In the genomic region with DNA sequence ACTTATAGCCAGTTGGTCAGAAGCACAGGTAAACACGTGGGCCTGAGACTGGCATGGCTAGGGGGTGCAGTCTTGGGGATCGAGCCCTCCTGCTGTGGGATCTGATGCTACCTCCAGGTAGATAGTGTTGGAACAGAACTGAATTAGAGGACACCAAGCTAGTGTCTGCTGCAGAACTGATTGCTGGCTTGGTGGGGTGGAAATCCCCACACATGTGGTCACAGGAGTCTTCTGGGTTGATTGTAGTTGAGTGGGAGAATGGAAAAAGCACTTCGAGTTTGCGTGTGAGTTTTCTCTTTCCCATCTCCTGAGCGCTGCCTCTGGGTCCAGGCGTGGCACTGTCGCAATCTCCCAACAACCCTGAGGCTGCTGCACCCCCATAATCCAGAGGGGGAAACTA, we compare ENCODE assay signal across 30 cellular contexts. TPM values are rescaled to one million over a fixed set of nuclear protein-coding genes. Genes with fewer than 3 reads are reported as not detected.
A peak's percentile ranks its signal among the peaks of the same experiment; 100 is the strongest.
DNase-seq lines count a peak whose midpoint lies in the region; ATAC-seq and TF ChIP-seq lines count a peak whose summit lies in the region.
"Had no signal": no experiment of that assay in that cellular context is flagged by ENCODE, and none has a peak within 500 bp of the region (broad histone marks: within the 10 kb centered on the region; RNA-seq: fewer than 3 reads in every experiment).

No MANE protein-coding gene starts in this region.

- peaks cover 14% of the 10 kb centered on the region for H3K4me1 ChIP-seq in mucosa of descending colon (ENCODE audit: low read depth)
- H3K4me1 ChIP-seq: neural progenitor cell had no signal

- H3K9me3 ChIP-seq in mucosa of descending colon: no peaks in the 10 kb centered on the region
- H3K9me3 ChIP-seq: SJCRH30 had no signal

- peak overlapping the region; percentile 15 for H3K27ac Mint-ChIP-seq in T-helper 2 cell treated with Interferon-gamma antibody and Interleukin-4, amounts not matched to agents 5 μg/mL and 100 μg/mL, for 36 hours
- no peak overlapping the region for H3K27ac Mint-ChIP-seq in natural killer cell treated with Interleukin-12 subunit alpha and Interleukin-12 subunit beta and Interleukin-15 and Interleukin-18, amount 100 ng/mL, for 72 hours
- peak overlapping the region in 1 of 2 donors; percentile 36 for H3K27ac Mint-ChIP-seq in natural killer cell
- H3K27ac Mint-ChIP-seq in effector memory CD8-positive, alpha-beta T cell: peak overlapping the region; percentile 53 to 81
- H3K27ac Mint-ChIP-seq: CD14-positive monocyte, neural progenitor cell had no signal

- no peak overlapping the region for H3K4me3 ChIP-seq in mucosa of descending colon
- H3K4me3 ChIP-seq: hepatocyte, neural progenitor cell, SJCRH30 had no signal

- no peaks in the 10 kb centered on the region for H3K9me3 Mint-ChIP-seq in T-helper 2 cell treated with Interferon-gamma antibody and Interleukin-4, amounts not matched to agents 5 μg/mL and 100 μg/mL, for 36 hours
- H3K9me3 Mint-ChIP-seq in natural killer cell treated with Interleukin-12 subunit alpha and Interleukin-12 subunit beta and Interleukin-15 and Interleukin-18, amount 100 ng/mL, for 72 hours: no peaks in the 10 kb centered on the region
- no peaks in the 10 kb centered on the region for H3K9me3 Mint-ChIP-seq in natural killer cell
- no peaks in the 10 kb centered on the region for H3K9me3 Mint-ChIP-seq in effector memory CD8-positive, alpha-beta T cell
- H3K9me3 Mint-ChIP-seq: CD14-positive monocyte, immature natural killer cell, neural progenitor cell had no signal

- no peak for ATAC-seq in natural killer cell treated with Interleukin-12 subunit alpha and Interleukin-12 subunit beta and Interleukin-15 and Interleukin-18, amount 100 ng/mL, for 72 hours
- no peak for ATAC-seq in natural killer cell
- no peak for ATAC-seq in effector memory CD8-positive, alpha-beta T cell (replicated peaks)
- ATAC-seq in mucosa of descending colon: no peak
- ATAC-seq: left colon, right cardiac atrium had no signal

- no peaks in the 10 kb centered on the region for H3K4me1 Mint-ChIP-seq in T-helper 2 cell treated with Interferon-gamma antibody and Interleukin-4, amounts not matched to agents 5 μg/mL and 100 μg/mL, for 36 hours (ENCODE audit: low read depth)
- H3K4me1 Mint-ChIP-seq in natural killer cell treated with Interleukin-12 subunit alpha and Interleukin-12 subunit beta and Interleukin-15 and Interleukin-18, amount 100 ng/mL, for 72 hours (ENCODE audit: low read depth in 2 of 2): no peaks in the 10 kb centered on the region
- no peaks in the 10 kb centered on the region for H3K4me1 Mint-ChIP-seq in natural killer cell
- peaks cover 0 to 3% of the 10 kb centered on the region in 2 donors for H3K4me1 Mint-ChIP-seq in effector memory CD8-positive, alpha-beta T cell (ENCODE audit: low read depth in 2 of 2)
- H3K4me1 Mint-ChIP-seq: CD14-positive monocyte, immature natural killer cell had no signal

- H3K36me3 Mint-ChIP-seq in T-helper 2 cell treated with Interferon-gamma antibody and Interleukin-4, amounts not matched to agents 5 μg/mL and 100 μg/mL, for 36 hours (ENCODE audit: low read depth): peaks cover 59% of the 10 kb centered on the region
- no peaks in the 10 kb centered on the region for H3K36me3 Mint-ChIP-seq in natural killer cell treated with Interleukin-12 subunit alpha and Interleukin-12 subunit beta and Interleukin-15 and Interleukin-18, amount 100 ng/mL, for 72 hours
- no peaks in the 10 kb centered on the region for H3K36me3 Mint-ChIP-seq in natural killer cell
- H3K36me3 Mint-ChIP-seq in effector memory CD8-positive, alpha-beta T cell (ENCODE audit: insufficient read depth): peaks cover 81% of the 10 kb centered on the region

- TF ChIP-seq CTCF in natural killer cell (IDR thresholded peaks at IDR 0.05) (no peak), mucosa of descending colon (IDR thresholded peaks at IDR 0.05) (no peak)

- H3K27me3 Mint-ChIP-seq in T-helper 2 cell treated with Interferon-gamma antibody and Interleukin-4, amounts not matched to agents 5 μg/mL and 100 μg/mL, for 36 hours (ENCODE audit: low read depth): no peaks in the 10 kb centered on the region
- no peaks in the 10 kb centered on the region for H3K27me3 Mint-ChIP-seq in natural killer cell treated with Interleukin-12 subunit alpha and Interleukin-12 subunit beta and Interleukin-15 and Interleukin-18, amount 100 ng/mL, for 72 hours
- H3K27me3 Mint-ChIP-seq in natural killer cell (ENCODE audit: low read depth in 2 of 2): no peaks in the 10 kb centered on the region
- H3K27me3 Mint-ChIP-seq in effector memory CD8-positive, alpha-beta T cell: no peaks in the 10 kb centered on the region

- H3K36me3 ChIP-seq in mucosa of descending colon (ENCODE audit: low read depth): peaks cover 20% of the 10 kb centered on the region
- H3K36me3 ChIP-seq: neural progenitor cell had no signal

- peak; percentile 31 for DNase-seq in T-helper 2 cell treated with Interferon-gamma antibody and Interleukin-4, amounts not matched to agents 5 μg/mL and 100 μg/mL, for 36 hours (ENCODE audit: low spot score)
- DNase-seq in T-helper 2 cell: no peak
- peak; percentile 51 for DNase-seq in natural killer cell treated with Interleukin-12 subunit alpha and Interleukin-12 subunit beta and Interleukin-15 and Interleukin-18, amount 100 ng/mL, for 72 hours (ENCODE audit: low spot score)
- DNase-seq in natural killer cell: no peak
- no peak for DNase-seq in effector memory CD8-positive, alpha-beta T cell
- no peak for DNase-seq in iPS-NIHi7 (ENCODE audit: extremely low spot score)
- no peak for DNase-seq in GM19240 (ENCODE audit: insufficient read length, low spot score)
- DNase-seq in mucosa of descending colon: no peak
- DNase-seq: 8988T; activated CD4-positive, alpha-beta T cell treated with anti-CD3 and anti-CD28 coated beads for 1 hour; activated gamma-delta T cell treated with Interleukin-2 at 50 U/mL for 16 hours; caudate nucleus; immature natural killer cell; left colon; mammary epithelial cell; NCI-H1436; NCI-H2081 treated with DMSO at 0.1 percent for 48 hours; NCI-H345; NCI-H748 treated with DMSO at 0.1 percent for 48 hours; SJCRH30 had no signal

- no peak overlapping the region for H3K4me3 Mint-ChIP-seq in T-helper 2 cell treated with Interferon-gamma antibody and Interleukin-4, amounts not matched to agents 5 μg/mL and 100 μg/mL, for 36 hours
- no peak overlapping the region for H3K4me3 Mint-ChIP-seq in natural killer cell treated with Interleukin-12 subunit alpha and Interleukin-12 subunit beta and Interleukin-15 and Interleukin-18, amount 100 ng/mL, for 72 hours
- H3K4me3 Mint-ChIP-seq in natural killer cell: no peak overlapping the region
- H3K4me3 Mint-ChIP-seq in effector memory CD8-positive, alpha-beta T cell: no peak overlapping the region
- H3K4me3 Mint-ChIP-seq: CD14-positive monocyte, immature natural killer cell, neural progenitor cell had no signal

- intact Hi-C loops in natural killer cell (cut with micrococcal nuclease) (no loop called here), mucosa of descending colon (cut with DNase I, micrococcal nuclease) (no loop called here)

RNA-seq across cellular contexts. Expression of gene SPATA32, which starts 8.0 kb away (rescaled TPM):
- under 1 TPM; 0.62 to 0.81 TPM for total RNA-seq in natural killer cell treated with Interleukin-12 subunit alpha and Interleukin-12 subunit beta and Interleukin-15 and Interleukin-18, amount 100 ng/mL, for 72 hours
- total RNA-seq in natural killer cell (under 1 TPM in 1 of 3 donors, not detected in 2; 0.43 TPM), mucosa of descending colon (under 1 TPM in 2 of 3 donors, not detected in 1; 0.19 to 0.22 TPM)
- total RNA-seq: astrocyte, Daoy, dermis microvascular lymphatic vessel endothelial cell, frontal cortex, hepatocyte, left colon, right cardiac atrium, temporal lobe, urinary bladder had no signal

RNA-seq across cellular contexts. Expression of gene MAP3K14, which starts 46.9 kb away (rescaled TPM):
- 10 to 100 TPM; 65.9 to 75.4 TPM for total RNA-seq in natural killer cell treated with Interleukin-12 subunit alpha and Interleukin-12 subunit beta and Interleukin-15 and Interleukin-18, amount 100 ng/mL, for 72 hours
- total RNA-seq in natural killer cell: 10 to 100 TPM; 28.0 to 31.9 (median 31.6) TPM
- total RNA-seq in mucosa of descending colon: 10 to 100 TPM; 16.6 to 27.9 (median 18.0) TPM

RNA-seq across cellular contexts. Expression of gene FMNL1, which starts 48.2 kb away (rescaled TPM):
- total RNA-seq in natural killer cell treated with Interleukin-12 subunit alpha and Interleukin-12 subunit beta and Interleukin-15 and Interleukin-18, amount 100 ng/mL, for 72 hours: 100 to 1,000 TPM; 280 to 380 TPM
- 100 to 1,000 TPM; 741 to 836 (median 752) TPM for total RNA-seq in natural killer cell
- 10 to 100 TPM in 2 of 3 donors, 1 to 10 TPM in 1; 7.4 to 18.1 (median 17.3) TPM for total RNA-seq in mucosa of descending colon

Comparison
In these comparisons a context has a peak if more than half of its experiments do, and no peak if none do; other contexts are left out.
1. DNase-seq: peak in T-helper 2 cell treated with Interferon-gamma antibody and Interleukin-4, amounts not matched to agents 5 μg/mL and 100 μg/mL, for 36 hours (single experiment) and natural killer cell treated with Interleukin-12 subunit alpha and Interleukin-12 subunit beta and Interleukin-15 and Interleukin-18, amount 100 ng/mL, for 72 hours (single experiment); none in T-helper 2 cell (0 of 5), natural killer cell (single experiment), effector memory CD8-positive, alpha-beta T cell (0 of 3), iPS-NIHi7 (single experiment), GM19240 (single experiment) and mucosa of descending colon (0 of 3).
2. H3K27ac Mint-ChIP-seq: peak in T-helper 2 cell treated with Interferon-gamma antibody and Interleukin-4, amounts not matched to agents 5 μg/mL and 100 μg/mL, for 36 hours (single experiment) and effector memory CD8-positive, alpha-beta T cell (2 of 2); none in natural killer cell treated with Interleukin-12 subunit alpha and Interleukin-12 subunit beta and Interleukin-15 and Interleukin-18, amount 100 ng/mL, for 72 hours (0 of 2).
3. RNA of gene FMNL1, which starts 48.2 kb away (total RNA-seq): 741 to 836 TPM in natural killer cell and 280 to 380 TPM in natural killer cell treated with Interleukin-12 subunit alpha and Interleukin-12 subunit beta and Interleukin-15 and Interleukin-18, amount 100 ng/mL, for 72 hours; 7.4 to 18.1 TPM in mucosa of descending colon; every median in the first group is over 10 times any median in the second.